ENCODE assay signal across 9 cellular contexts in the genomic region with DNA sequence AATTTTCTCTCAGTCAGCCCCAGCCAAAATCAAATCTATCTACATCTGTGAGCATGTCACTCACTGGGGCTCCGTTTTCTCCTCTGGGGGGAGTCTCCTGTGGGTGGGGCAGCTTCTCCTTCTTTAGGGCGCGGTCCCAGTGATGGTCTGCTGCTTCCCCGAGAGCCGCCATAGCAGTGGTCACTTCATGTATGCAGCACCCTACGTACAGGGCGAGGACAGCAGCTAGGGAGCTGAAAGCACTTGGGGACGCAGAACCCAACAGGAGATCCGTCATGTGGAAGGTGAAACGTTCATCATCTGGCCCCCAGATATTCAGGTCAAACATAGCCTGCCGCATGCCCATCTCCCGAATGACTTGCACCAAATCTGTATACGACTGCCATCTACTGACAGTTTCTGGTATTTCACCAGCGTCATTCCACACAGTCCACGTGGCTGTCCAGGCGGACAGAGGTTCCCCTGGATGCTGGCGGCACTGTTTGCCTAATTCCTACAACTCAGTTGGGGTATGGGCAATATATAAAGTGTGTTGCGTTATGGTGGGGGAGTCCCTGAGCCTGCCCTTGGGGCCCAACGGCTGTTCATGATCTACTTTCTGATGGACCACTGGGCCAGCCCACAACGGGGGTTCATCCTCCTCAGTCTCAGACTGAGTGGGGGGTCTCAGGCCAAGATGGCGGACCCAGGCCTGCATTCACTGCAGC.
DNase-seq lines count a peak whose midpoint lies in the region; ATAC-seq and TF ChIP-seq lines count a peak whose summit lies in the region.
"Had no signal": no experiment of that assay in that cellular context is flagged by ENCODE, and none has a peak within 500 bp of the region (broad histone marks: within the 10 kb centered on the region; RNA-seq: fewer than 3 reads in every experiment).

No MANE protein-coding gene starts in this region.

- POLR2A ChIA-PET in OCI-LY7 (lab: Charles Lee), result no interaction called here

- TF ChIP-seq EP300 in gastroesophageal sphincter (IDR thresholded peaks at IDR 0.05), result no peak
- no peak for TF ChIP-seq EP300 in stomach (IDR thresholded peaks at IDR 0.05)

- H3K79me2 ChIP-seq in OCI-LY7 (ENCODE audit: insufficient read depth, low read depth, low read length), result no peaks in the 10 kb centered on the region

- no peaks in the 10 kb centered on the region for H3K27me3 ChIP-seq in BE2C
- H3K27me3 ChIP-seq in gastroesophageal sphincter, result no peaks in the 10 kb centered on the region
- no peaks in the 10 kb centered on the region for H3K27me3 ChIP-seq in stomach

- H3K4me2 ChIP-seq in OCI-LY7 (ENCODE audit: low read length), result no peak overlapping the region

- H3K9me3 ChIP-seq in BE2C (no peaks in the 10 kb centered on the region), OCI-LY7 (ENCODE audit: low read length) (peaks cover 7% of the 10 kb centered on the region; the same call in 1 of the 2 replicates), gastroesophageal sphincter (no peaks in the 10 kb centered on the region), stomach (peaks cover 0 to 5% (median 0%) of the 10 kb centered on the region in 4 donors)

- 67 to 68% methylated on average over 1 to 8 of the region's 21 CpGs for WGBS in gastroesophageal sphincter (ENCODE audit: low coverage in 1 of 2), 2 donors
- WGBS in stomach, 5 donors, result 87 to 94% (median 89%) methylated on average over 21 of the region's 21 CpGs

- peak; percentile 65 for ATAC-seq in GM21529 (IDR thresholded peaks at IDR 0.05; ENCODE audit: unreplicated experiment)
- peak; percentile 5 for ATAC-seq in gastroesophageal sphincter
- no peak for ATAC-seq in GM19023 (IDR thresholded peaks at IDR 0.05; ENCODE audit: unreplicated experiment)

- DNase-seq in BE2C (peak; percentile 72), OCI-LY7 (ENCODE audit: low spot score) (peak; percentile 9), stomach (no peak), G401 (ENCODE audit: low spot score) (no peak), cortex of kidney (lab: John Stamatoyannopoulos, UW) (no peak)

- intact Hi-C loops in OCI-LY7 (cut with micrococcal nuclease; ENCODE audit: unreplicated experiment), result no loop called here
- intact Hi-C loops in stomach (cut with DNase I; ENCODE audit: low total_unique reads), result no loop called here

- no peaks in the 10 kb centered on the region for H3K4me1 ChIP-seq in BE2C
- no peaks in the 10 kb centered on the region for H3K4me1 ChIP-seq in OCI-LY7 (ENCODE audit: insufficient read depth, low read length, poor library complexity, severe bottlenecking)
- H3K4me1 ChIP-seq in gastroesophageal sphincter, result no peaks in the 10 kb centered on the region
- no peaks in the 10 kb centered on the region for H3K4me1 ChIP-seq in stomach
- H3K4me1 ChIP-seq: HAP-1 had no signal

- BruUV-seq in OCI-LY7 (replicated peaks; lab: Mats Ljungman, UMichigan), result no TSS peak

- in situ Hi-C loops in G401 (cut with HindIII; ENCODE audit: low sequenced_read_pairs), result no loop called here

- no peak overlapping the region for H3K4me3 ChIP-seq in BE2C (ENCODE audit: low read depth, low read length)
- no peak overlapping the region for H3K4me3 ChIP-seq in OCI-LY7 (ENCODE audit: low read depth, low read length, poor library complexity, severe bottlenecking)
- H3K4me3 ChIP-seq in gastroesophageal sphincter, result no peak overlapping the region
- no peak overlapping the region for H3K4me3 ChIP-seq in stomach
- H3K4me3 ChIP-seq: HAP-1 had no signal

- TF ChIP-seq POLR2A in gastroesophageal sphincter (IDR thresholded peaks at IDR 0.05), result no peak
- TF ChIP-seq POLR2A in stomach (IDR thresholded peaks at IDR 0.05), result no peak

- no peak overlapping the region for H2AFZ ChIP-seq in OCI-LY7 (ENCODE audit: low read length)

- no peaks in the 10 kb centered on the region for H3K36me3 ChIP-seq in BE2C
- H3K36me3 ChIP-seq in OCI-LY7 (ENCODE audit: insufficient read depth, low read length), result no peaks in the 10 kb centered on the region
- no peaks in the 10 kb centered on the region for H3K36me3 ChIP-seq in gastroesophageal sphincter
- H3K36me3 ChIP-seq in stomach, result no peaks in the 10 kb centered on the region
- H3K36me3 ChIP-seq: HAP-1 had no signal

- no peaks in the 10 kb centered on the region for H4K20me1 ChIP-seq in OCI-LY7 (ENCODE audit: insufficient read depth, low read length)

- CTCF ChIA-PET in OCI-LY7 (lab: Charles Lee; ENCODE audit: unreplicated experiment), result no interaction called here

- TF ChIP-seq CTCF in BE2C (IDR thresholded peaks at IDR 0.05; ENCODE audit: low read depth, low read length) (peak; percentile 86), OCI-LY7 (conservative IDR thresholded peaks at IDR 0.05; ENCODE audit: low read length) (peak; percentile 65), gastroesophageal sphincter (IDR thresholded peaks at IDR 0.05) (peak in 3 of 4 experiments; percentile 23 to 47 (median 34)), stomach (IDR thresholded peaks at IDR 0.05) (peak in 4 of 7 experiments; percentile 13 to 40 (median 32))

- H3K9me2 ChIP-seq in OCI-LY7 (ENCODE audit: insufficient read depth, low read length), result no peaks in the 10 kb centered on the region

- H3K27ac ChIP-seq in OCI-LY7 (ENCODE audit: low read depth, low read length, poor library complexity, severe bottlenecking) (no peak overlapping the region), gastroesophageal sphincter (no peak overlapping the region), stomach (no peak overlapping the region)

Comparison
In these comparisons a context has a peak if more than half of its experiments do, and no peak if none do; other contexts are left out.
1. DNase-seq: peak in BE2C (single experiment) and OCI-LY7 (single experiment); none in stomach (single experiment), G401 (single experiment) and cortex of kidney (single experiment).
2. CTCF ChIP-seq: peak in every context shown above with its lines; median percentile 86 in BE2C; 65 in OCI-LY7; 34 in gastroesophageal sphincter; 32 in stomach.